In the genomic region with DNA sequence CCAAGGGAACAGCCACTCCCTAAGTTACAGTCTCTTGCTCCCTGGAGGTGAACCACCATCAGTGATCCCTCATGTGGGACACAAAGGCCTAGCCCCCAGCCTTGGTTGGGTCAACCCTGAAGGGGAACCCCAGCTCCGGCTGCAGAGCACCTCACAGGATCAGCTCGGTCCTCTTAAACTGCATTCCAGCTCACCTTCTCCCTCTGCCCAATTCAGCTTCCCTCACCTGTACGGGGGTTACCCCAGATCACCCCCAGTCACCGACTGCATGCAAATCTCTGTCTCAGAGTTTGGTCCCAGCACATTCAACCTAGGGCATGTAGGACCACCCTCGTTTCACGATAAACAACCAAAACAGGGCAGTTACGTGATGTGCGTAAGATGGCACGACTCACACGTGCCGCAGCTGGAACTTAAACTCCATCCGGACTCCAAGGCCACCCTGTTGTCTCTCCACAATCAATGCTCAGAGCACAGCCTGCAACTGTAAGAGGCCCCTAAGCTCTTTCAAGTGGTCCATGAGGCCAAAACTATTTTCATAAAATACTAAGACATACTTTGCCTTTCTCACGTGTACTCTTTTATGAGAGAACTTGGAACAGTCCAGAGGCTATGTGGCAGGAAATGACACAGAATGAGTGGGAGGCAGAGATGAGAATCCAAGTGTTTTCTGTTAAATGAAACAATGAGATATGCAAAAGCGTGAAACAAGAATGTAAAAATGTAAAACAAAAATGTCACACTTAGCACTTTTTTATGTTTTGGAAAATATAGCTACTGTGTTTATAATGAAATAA, we compare ENCODE assay signal across 1 cellular context.
TF ChIP-seq lines count a peak whose summit lies in the region.

No MANE protein-coding gene starts in this region.

TF ChIP-seq in H1, 55 proteins besides CTCF, POLR2A, EP300 and RAD21 (continued from another document):
- TF ChIP-seq CTBP2 (IDR thresholded peaks at IDR 0.05; ENCODE audit: borderline replicate concordance, insufficient read depth, insufficient read length, low read length) (no peak), JUN (IDR thresholded peaks at IDR 0.05; ENCODE audit: low read depth, low read length) (no peak), SP2 (IDR thresholded peaks at IDR 0.05; ENCODE audit: low read length) (no peak), E2F6 (IDR thresholded peaks at IDR 0.05) (no peak), SRF (IDR thresholded peaks at IDR 0.05; ENCODE audit: low read depth, low read length) (no peak), SIN3A (conservative IDR thresholded peaks at IDR 0.05 in 1 of 2, IDR thresholded peaks at IDR 0.05 in 1 of 2; ENCODE audit: low read depth in 1 of 2, low read length in 2 of 2) (no peak), HDAC2 (IDR thresholded peaks at IDR 0.05; ENCODE audit: borderline replicate concordance in 1 of 2, low read depth in 2 of 2, low read length in 2 of 2) (no peak), SP1 (IDR thresholded peaks at IDR 0.05; ENCODE audit: low read depth, low read length) (no peak)
